Comparison of ENCODE assay signal across 10 cellular contexts in genomic region chr6:53312355-53312754, GRCh38. TPM values are rescaled to one million over a fixed set of nuclear protein-coding genes. Genes with fewer than 3 reads are reported as not detected.
DNase-seq lines count a peak whose midpoint lies in the region; ATAC-seq and TF ChIP-seq lines count a peak whose summit lies in the region.
"Had no signal": no experiment of that assay in that cellular context is flagged by ENCODE, and none has a peak within 500 bp of the region (broad histone marks: within the 10 kb centered on the region; RNA-seq: fewer than 3 reads in every experiment).

No MANE protein-coding gene starts in this region.

- peak overlapping the region; percentile 3; the same call in 1 of the 2 replicates for H3K4me2 ChIP-seq in OCI-LY1 (ENCODE audit: low read length)

- H3K27me3 ChIP-seq in OCI-LY1 (ENCODE audit: insufficient read depth, low read length): no peaks in the 10 kb centered on the region
- no peaks in the 10 kb centered on the region for H3K27me3 ChIP-seq in foreskin keratinocyte

- H3K27me3 Mint-ChIP-seq in type B pancreatic cell: no peaks in the 10 kb centered on the region

- H3K27ac Mint-ChIP-seq in type B pancreatic cell: no peak overlapping the region

- no peaks in the 10 kb centered on the region for H4K20me1 ChIP-seq in OCI-LY1 (ENCODE audit: insufficient read depth, low read length)

- H3K9me2 ChIP-seq in OCI-LY1 (ENCODE audit: low read depth, low read length): no peaks in the 10 kb centered on the region

- peaks cover 33% of the 10 kb centered on the region for H3K4me1 Mint-ChIP-seq in type B pancreatic cell (ENCODE audit: unreplicated experiment)

- peaks cover 23% of the 10 kb centered on the region for H3K36me3 Mint-ChIP-seq in type B pancreatic cell

- DNase-seq in ELR (ENCODE audit: low read depth) (peak; percentile 59), foreskin keratinocyte (no peak), Right ventricle myocardium superior (no peak), SKM-1 treated with dmso at 0.1 percent for 144 hours (lab: John Stamatoyannopoulos, UW; ENCODE audit: unreplicated experiment) (no peak), type B pancreatic cell (ENCODE audit: extremely low spot score, unreplicated experiment) (no peak)
- DNase-seq: NCI-H345, retina had no signal

- H3F3A ChIP-seq in OCI-LY1 (ENCODE audit: insufficient read depth, low read length): no peaks in the 10 kb centered on the region; the same call in 1 of the 2 replicates

- H3K4me3 ChIP-seq in OCI-LY1 (ENCODE audit: low read depth, low read length, poor library complexity, severe bottlenecking): no peak overlapping the region

- H3K79me2 ChIP-seq in OCI-LY1 (ENCODE audit: insufficient read depth, low read length): peaks cover 96% of the 10 kb centered on the region

- no peak overlapping the region for H2AFZ ChIP-seq in OCI-LY1 (ENCODE audit: low read length)

- peak; percentile 41 for ATAC-seq in GM21447 (IDR thresholded peaks at IDR 0.05; ENCODE audit: unreplicated experiment)
- ATAC-seq in foreskin keratinocyte: peak; percentile 43
- no peak for ATAC-seq in Right ventricle myocardium superior (ENCODE audit: poor library complexity)
- ATAC-seq in GM19035 (IDR thresholded peaks at IDR 0.05; ENCODE audit: unreplicated experiment): no peak

- H3K27ac ChIP-seq in OCI-LY1 (ENCODE audit: low read depth, low read length, poor library complexity, severe bottlenecking) (peak overlapping the region; percentile 89), foreskin keratinocyte (no peak overlapping the region)

- no peak overlapping the region for H3K9ac ChIP-seq in OCI-LY1 (ENCODE audit: low read length)

- no peak for TF ChIP-seq CTCF in OCI-LY1 (IDR thresholded peaks at IDR 0.05; ENCODE audit: low read length)
- no peak for TF ChIP-seq CTCF in foreskin keratinocyte (conservative IDR thresholded peaks at IDR 0.05)
- TF ChIP-seq CTCF in type B pancreatic cell (conservative IDR thresholded peaks at IDR 0.05): no peak

- intact Hi-C loops in Right ventricle myocardium superior (cut with DNase I): no loop called here

- peaks cover 6% of the 10 kb centered on the region for H3K9me3 Mint-ChIP-seq in type B pancreatic cell

- H3K9me3 ChIP-seq in OCI-LY1 (ENCODE audit: low read length): no peaks in the 10 kb centered on the region

- H3K4me3 Mint-ChIP-seq in type B pancreatic cell: no peak overlapping the region

- H3K36me3 ChIP-seq in OCI-LY1 (ENCODE audit: insufficient read depth, low read length): peaks cover 20% of the 10 kb centered on the region; the same call in 1 of the 2 replicates

- H3K4me1 ChIP-seq in OCI-LY1 (ENCODE audit: insufficient read depth, low read length, severe bottlenecking): peaks cover 69% of the 10 kb centered on the region
- peaks cover 19% of the 10 kb centered on the region for H3K4me1 ChIP-seq in foreskin keratinocyte

RNA-seq across cellular contexts. Expression of gene ELOVL5, which starts 36.4 kb away (rescaled TPM):
- total RNA-seq in foreskin keratinocyte (91.9 and 98.3 TPM in 2 replicates), Right ventricle myocardium superior (20.8 TPM), type B pancreatic cell (ENCODE audit: low replicate concordance) (66.3 and 103 TPM in 2 replicates)
- polyA plus RNA-seq in foreskin keratinocyte: 51.2 and 59.9 TPM in 2 replicates

Comparison
In these comparisons a context has a peak if more than half of its experiments do, and no peak if none do; other contexts are left out.
1. ATAC-seq: peak in GM21447 (single experiment) and foreskin keratinocyte (single experiment); none in Right ventricle myocardium superior (single experiment) and GM19035 (single experiment).